ENCODE assay signal across 8 cellular contexts in genomic region chr19:38375098-38375493, GRCh38.
DNase-seq lines count a peak whose midpoint lies in the region; ATAC-seq and TF ChIP-seq lines count a peak whose summit lies in the region.

No MANE protein-coding gene starts in this region.

- peak overlapping the region; percentile 94 for H3K9ac ChIP-seq in KMS-11

- no peaks in the 10 kb centered on the region for H4K20me1 ChIP-seq in KMS-11 (ENCODE audit: insufficient read depth)

- TF ChIP-seq CTCF in AG09309 (IDR thresholded peaks at IDR 0.05; ENCODE audit: control insufficient read depth, insufficient read depth, low read depth, low read length, missing control alignments), result no peak
- no peak for TF ChIP-seq CTCF in KMS-11 (conservative IDR thresholded peaks at IDR 0.05; ENCODE audit: low read depth, low read length)

- no peak for ATAC-seq in HG02798 (IDR thresholded peaks at IDR 0.05; ENCODE audit: poor library complexity, unreplicated experiment)
- ATAC-seq in HG02981 (IDR thresholded peaks at IDR 0.05; ENCODE audit: unreplicated experiment), result no peak

- no peak for DNase-seq in AG09309 (ENCODE audit: low read depth)
- no peak for DNase-seq in caudate nucleus (lab: John Stamatoyannopoulos, UW)
- peak; percentile 12 for DNase-seq in medulla oblongata (ENCODE audit: extremely low spot score)
- DNase-seq in NCI-H1048 (lab: John Stamatoyannopoulos, UW), result no peak
- no peak for DNase-seq in NCI-H748 treated with DMSO at 0.1 percent for 48 hours (lab: John Stamatoyannopoulos, UW)

- H2AFZ ChIP-seq in KMS-11 (ENCODE audit: low read depth), result peak overlapping the region; percentile 83

- H3K27ac ChIP-seq in KMS-11, result peak overlapping the region; percentile 80
- H3K27ac ChIP-seq in caudate nucleus (ENCODE audit: low read depth, low read length), result peak overlapping the region; percentile 92

- peak overlapping the region; percentile 99 for H3K4me3 ChIP-seq in AG09309 (ENCODE audit: control insufficient read depth, low read depth, low read length)
- no peak overlapping the region for H3K4me3 ChIP-seq in KMS-11 (IDR thresholded peaks at IDR 0.05; ENCODE audit: insufficient read depth, low read depth, low read length)

- H3K27me3 ChIP-seq in KMS-11 (ENCODE audit: insufficient read depth, low read depth), result no peaks in the 10 kb centered on the region

- peaks cover 37% of the 10 kb centered on the region for H3K79me2 ChIP-seq in KMS-11 (ENCODE audit: insufficient read depth, low read depth)

- H3K36me3 ChIP-seq in KMS-11 (ENCODE audit: insufficient read depth), result 0 out of 2 replicates have a peak, but pooled peaks cover 2% of the 10 kb centered on the region

- H3K4me1 ChIP-seq in KMS-11 (ENCODE audit: low read depth, poor library complexity, severe bottlenecking), result peaks cover 14% of the 10 kb centered on the region

- peak overlapping the region; percentile 72 for H3K4me2 ChIP-seq in KMS-11
